14 cellular contexts compared by ENCODE assay signal in the genomic region with DNA sequence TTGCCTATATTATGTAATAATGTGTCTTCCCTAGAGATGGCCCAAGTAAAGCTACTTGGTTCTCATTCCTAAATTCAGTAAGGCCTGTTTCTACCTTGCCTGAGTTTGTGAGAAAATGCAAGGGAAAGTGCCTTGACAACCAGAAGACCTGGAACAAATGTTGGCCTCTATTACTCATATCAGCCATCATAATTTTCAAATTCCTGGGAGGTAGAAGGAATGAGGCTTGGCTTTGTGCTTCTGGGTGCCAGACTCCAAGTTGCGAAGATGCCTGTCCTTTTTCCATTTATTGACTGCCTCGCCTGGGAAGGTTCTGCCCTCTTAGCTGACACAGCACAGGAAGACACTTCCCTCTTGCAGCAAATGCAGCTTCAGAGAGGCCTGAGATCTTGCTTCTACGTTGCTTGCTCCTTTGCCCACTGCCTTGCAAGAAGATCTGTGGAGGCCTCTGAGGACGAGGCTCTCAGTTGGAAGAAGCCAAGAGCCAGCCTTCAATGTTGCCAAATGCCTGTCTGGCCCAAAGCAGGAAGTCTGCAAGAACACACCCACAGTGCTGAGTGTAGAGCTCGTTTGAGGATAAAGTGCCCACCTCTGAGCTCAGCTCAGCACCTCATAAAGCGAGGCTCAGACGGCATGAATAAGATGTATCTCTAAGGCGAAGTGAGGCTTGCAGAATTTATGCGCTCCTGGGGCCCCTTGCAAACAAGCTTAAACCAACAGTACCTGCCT.
A peak's percentile ranks its signal among the peaks of the same experiment; 100 is the strongest.
DNase-seq lines count a peak whose midpoint lies in the region; ATAC-seq and TF ChIP-seq lines count a peak whose summit lies in the region.
"Had no signal": no experiment of that assay in that cellular context is flagged by ENCODE, and none has a peak within 500 bp of the region (broad histone marks: within the 10 kb centered on the region; RNA-seq: fewer than 3 reads in every experiment).

No MANE protein-coding gene starts in this region.

- H3K27me3 ChIP-seq in Loucy (ENCODE audit: insufficient read depth, low read length, poor library complexity, severe bottlenecking) (no peaks in the 10 kb centered on the region), right cardiac atrium (ENCODE audit: control insufficient read depth, insufficient read depth) (no peaks in the 10 kb centered on the region)
- H3K27me3 ChIP-seq: BE2C, SJSA1 had no signal

- H3K4me3 ChIP-seq in Loucy (ENCODE audit: low read length, poor library complexity, severe bottlenecking): no peak overlapping the region
- H3K4me3 ChIP-seq in right cardiac atrium (ENCODE audit: low read length): no peak overlapping the region
- H3K4me3 ChIP-seq: SJSA1 had no signal

- peak; percentile 34 for DNase-seq in cerebellar cortex (ENCODE audit: low spot score)
- DNase-seq in right cardiac atrium: no peak
- peak; percentile 36 for DNase-seq in renal cortical epithelial cell (ENCODE audit: low read depth)
- DNase-seq in NCI-H1436 treated with DMSO at 0.1 percent for 48 hours (lab: John Stamatoyannopoulos, UW): no peak
- DNase-seq in NCI-H345 treated with DMSO at 0.1 percent for 48 hours (lab: John Stamatoyannopoulos, UW; ENCODE audit: unreplicated experiment): no peak
- DNase-seq: BE2C; DND-41; midbrain; stimulated activated CD4-positive, alpha-beta T cell treated with anti-CD3 and anti-CD28 coated beads, Interleukin-4, amount 100 ng/mL, for 1 hour had no signal

- intact Hi-C loops in right cardiac atrium (cut with DNase I): no loop called here

- H3K9me2 ChIP-seq in Loucy (replicated peaks; ENCODE audit: low read depth, low read length): no peaks in the 10 kb centered on the region

- H3F3A ChIP-seq in Loucy (ENCODE audit: low read depth): no peaks in the 10 kb centered on the region

- no peaks in the 10 kb centered on the region for H3K36me3 ChIP-seq in Loucy (ENCODE audit: insufficient read depth, low read length)
- H3K36me3 ChIP-seq: BE2C, SJSA1 had no signal

- TF ChIP-seq CTCF in Loucy (conservative IDR thresholded peaks at IDR 0.05; ENCODE audit: low read length): no peak

- H3K27ac ChIP-seq in right cardiac atrium (ENCODE audit: low read length): peak overlapping the region; percentile 34
- H3K27ac ChIP-seq: SJSA1 had no signal

- H3K4me2 ChIP-seq in Loucy (ENCODE audit: low read depth, low read length, poor library complexity, severe bottlenecking): no peak overlapping the region

- H3K9me3 ChIP-seq in Loucy (ENCODE audit: insufficient read depth, low read depth, low read length) (no peaks in the 10 kb centered on the region), right cardiac atrium (ENCODE audit: control insufficient read depth, low read length) (no peaks in the 10 kb centered on the region)
- H3K9me3 ChIP-seq: BE2C, SJSA1 had no signal

- ATAC-seq in right cardiac atrium (peak; percentile 45 to 68), HG02798 (IDR thresholded peaks at IDR 0.05; ENCODE audit: poor library complexity, unreplicated experiment) (no peak), HG02840 (IDR thresholded peaks at IDR 0.05; ENCODE audit: low FRiP score, unreplicated experiment) (no peak)
- ATAC-seq: stimulated activated memory B cell treated with anti-CD40 and anti-IgM and Interleukin-4, amounts not matched to agents 10 μg/mL and 1 μg/mL and 100 μg/mL, for 72 hours had no signal

- no peaks in the 10 kb centered on the region for H3K79me2 ChIP-seq in Loucy (ENCODE audit: insufficient read depth, low read length)

- H2AFZ ChIP-seq in Loucy (ENCODE audit: low read length): 0 out of 2 replicates have a peak overlapping the region, but pooled peaks have one; percentile 26

- H3K4me1 ChIP-seq in Loucy (ENCODE audit: insufficient read depth, low read length, poor library complexity, severe bottlenecking) (no peaks in the 10 kb centered on the region), right cardiac atrium (ENCODE audit: control insufficient read depth, insufficient read depth, low read length) (peaks cover 11% of the 10 kb centered on the region)
- H3K4me1 ChIP-seq: SJSA1 had no signal

- H4K20me1 ChIP-seq in Loucy (ENCODE audit: insufficient read depth, low read length, poor library complexity, severe bottlenecking): no peaks in the 10 kb centered on the region

- WGBS in right cardiac atrium: 72% methylated on average over 9 of the region's 9 CpGs

- H3K9ac ChIP-seq in Loucy (ENCODE audit: low read depth, low read length, poor library complexity, severe bottlenecking): no peak overlapping the region

Comparison
In these comparisons a context has a peak if more than half of its experiments do, and no peak if none do; other contexts are left out.
1. DNase-seq: peak in cerebellar cortex (single experiment) and renal cortical epithelial cell (single experiment); none in right cardiac atrium (0 of 3), NCI-H1436 treated with DMSO at 0.1 percent for 48 hours (single experiment) and NCI-H345 treated with DMSO at 0.1 percent for 48 hours (single experiment).
2. ATAC-seq: peak in right cardiac atrium (2 of 2); none in HG02798 (single experiment) and HG02840 (single experiment).